Comparison of ENCODE assay signal across 8 cellular contexts in the genomic region with DNA sequence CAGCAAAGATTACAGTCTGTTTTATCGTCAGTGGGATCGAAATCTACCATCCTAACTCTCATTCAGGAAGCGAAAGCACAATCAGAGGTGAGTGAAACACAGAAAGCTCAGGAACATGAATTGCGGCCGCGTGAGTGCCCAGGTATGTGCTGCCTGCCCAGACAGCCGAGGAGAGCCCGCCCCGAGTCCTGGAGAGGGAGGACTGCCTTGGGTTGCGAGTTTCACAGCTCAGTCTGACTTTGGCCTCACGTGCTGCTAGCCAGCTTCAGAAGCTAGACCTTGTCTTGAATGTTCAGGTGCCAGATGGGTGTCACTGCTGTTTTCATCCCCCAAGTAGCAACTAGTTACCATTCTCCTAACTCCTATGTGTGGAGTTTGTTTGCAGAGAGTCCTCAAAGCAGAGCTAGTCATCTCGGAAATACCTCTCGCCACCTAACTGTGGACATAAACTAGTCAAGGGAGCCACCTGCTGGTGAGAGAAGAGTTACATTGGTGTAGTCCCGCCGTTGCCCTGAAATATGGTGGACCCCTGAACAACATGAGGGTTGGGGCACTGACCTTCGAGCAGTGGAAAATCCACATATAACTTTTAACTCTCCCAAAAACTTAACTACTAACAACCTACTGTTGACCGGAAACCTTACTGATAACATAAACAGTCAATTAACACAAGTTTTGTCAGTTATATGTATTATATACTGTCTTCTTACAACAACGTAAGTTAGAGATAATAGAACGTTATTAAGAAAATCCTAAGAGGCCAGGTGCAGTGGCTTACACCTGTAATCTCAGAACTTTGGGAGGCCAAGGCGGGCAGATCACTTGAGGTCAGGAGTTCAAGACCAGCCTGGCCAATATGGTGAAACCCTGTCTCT.
DNase-seq lines count a peak whose midpoint lies in the region; ATAC-seq and TF ChIP-seq lines count a peak whose summit lies in the region.

No MANE protein-coding gene starts in this region.

- no peak overlapping the region for H3K4me3 ChIP-seq in GM12864 (ENCODE audit: low read depth, low read length)
- H3K4me3 ChIP-seq in HEK293 (ENCODE audit: low read depth, low read length), result no peak overlapping the region
- H3K4me3 ChIP-seq in MG63, result no peak overlapping the region
- H3K4me3 ChIP-seq in ovary, result no peak overlapping the region
- no peak overlapping the region for H3K4me3 ChIP-seq in upper lobe of left lung

- TF ChIP-seq CTCF in GM12864 (IDR thresholded peaks at IDR 0.05; ENCODE audit: low read depth, low read length, missing control alignments) (peak; percentile 75), HEK293 (tag by site-specific recombination; IDR thresholded peaks at IDR 0.05) (peak; percentile 91), foreskin keratinocyte (conservative IDR thresholded peaks at IDR 0.05) (peak; percentile 81), ovary (IDR thresholded peaks at IDR 0.05) (peak; percentile 32 to 90 (median 87)), upper lobe of left lung (IDR thresholded peaks at IDR 0.05) (peak; percentile 58 to 81 (median 70))

- H3K27me3 ChIP-seq in MG63 (no peaks in the 10 kb centered on the region), foreskin keratinocyte (no peaks in the 10 kb centered on the region), ovary (no peaks in the 10 kb centered on the region), upper lobe of left lung (no peaks in the 10 kb centered on the region)

- peak; percentile 86 for ATAC-seq in foreskin keratinocyte
- peak; percentile 47 to 84 for ATAC-seq in upper lobe of left lung (ENCODE audit: low FRiP score in 2 of 2)

- no peak overlapping the region for H3K27ac Mint-ChIP-seq in activated T-helper 1 cell treated with anti-CD3 and anti-CD28 coated beads, Interleukin-12 subunit alpha, Interleukin-12 subunit beta, Interleukin-2, Interleukin-4 antibody, amounts not matched to agents 30 ng/mL and 10 ng/mL and 1 ng/mL, durations not matched to agents 14 hours and 24 hours and 36 hours

- intact Hi-C loops in activated T-helper 1 cell treated with anti-CD3 and anti-CD28 coated beads, Interleukin-12 subunit alpha, Interleukin-12 subunit beta, Interleukin-2, Interleukin-4 antibody, amounts not matched to agents 30 ng/mL and 10 ng/mL and 1 ng/mL, durations not matched to agents 14 hours and 24 hours and 36 hours (cut with micrococcal nuclease), result loop anchor here (1.0 kb wide), 3 partner anchors 268 to 561 kb away; a partner anchor contains a TSS
- intact Hi-C loops in ovary (cut with DNase I), result loop anchor here (5.0 to 10.0 kb wide), 5 partner anchors 79 to 511 kb away; a partner anchor contains a TSS

- H3K27ac ChIP-seq in HEK293 (ENCODE audit: extremely low read depth, low read depth, low read length), result no peak overlapping the region
- H3K27ac ChIP-seq in foreskin keratinocyte, result no peak overlapping the region
- H3K27ac ChIP-seq in ovary, result no peak overlapping the region
- H3K27ac ChIP-seq in upper lobe of left lung, result peak overlapping the region in 1 of 4 donors; percentile 18

- H3K4me1 ChIP-seq in HEK293 (ENCODE audit: control insufficient read depth, insufficient read depth, low read length) (no peaks in the 10 kb centered on the region), foreskin keratinocyte (no peaks in the 10 kb centered on the region), ovary (ENCODE audit: insufficient read depth) (peaks cover 22% of the 10 kb centered on the region), upper lobe of left lung (peaks cover 0 to 15% (median 0%) of the 10 kb centered on the region in 4 donors)

- H3K36me3 ChIP-seq in HEK293 (ENCODE audit: control insufficient read depth in 2 of 2, insufficient read depth in 1 of 2, low read length in 2 of 2) (peaks cover 3 to 5% of the 10 kb centered on the region in 2 experiments; a peak in 2 of 3 replicates), MG63 (no peaks in the 10 kb centered on the region), ovary (no peaks in the 10 kb centered on the region), upper lobe of left lung (peaks cover 0 to 42% (median 18%) of the 10 kb centered on the region in 4 donors)

- no peaks in the 10 kb centered on the region for H3K4me1 Mint-ChIP-seq in activated T-helper 1 cell treated with anti-CD3 and anti-CD28 coated beads, Interleukin-12 subunit alpha, Interleukin-12 subunit beta, Interleukin-2, Interleukin-4 antibody, amounts not matched to agents 30 ng/mL and 10 ng/mL and 1 ng/mL, durations not matched to agents 14 hours and 24 hours and 36 hours (ENCODE audit: low read depth)

- H3K36me3 Mint-ChIP-seq in activated T-helper 1 cell treated with anti-CD3 and anti-CD28 coated beads, Interleukin-12 subunit alpha, Interleukin-12 subunit beta, Interleukin-2, Interleukin-4 antibody, amounts not matched to agents 30 ng/mL and 10 ng/mL and 1 ng/mL, durations not matched to agents 14 hours and 24 hours and 36 hours (ENCODE audit: low read depth), result no peaks in the 10 kb centered on the region

- no peaks in the 10 kb centered on the region for H3K9me3 ChIP-seq in HEK293 (ENCODE audit: control insufficient read depth, insufficient read depth, low read depth, low read length)
- no peaks in the 10 kb centered on the region for H3K9me3 ChIP-seq in MG63
- no peaks in the 10 kb centered on the region for H3K9me3 ChIP-seq in ovary
- H3K9me3 ChIP-seq in upper lobe of left lung, result no peaks in the 10 kb centered on the region

- POLR2A ChIA-PET in HEK293 (lab: Yijun Ruan, JAX), result interaction anchor here (0.5 kb wide), 2 partner anchors 278 to 334 kb away, joined by 3 to 5 read pairs; no protein-coding TSS in a partner anchor

- DNase-seq in GM12864 (ENCODE audit: low read depth) (peak; percentile 44), MG63 (peak; percentile 46), RPMI8226 (peak; percentile 65), foreskin keratinocyte (peak; percentile 34 to 57), ovary (peak; percentile 59 to 83 (median 73)), upper lobe of left lung (peak; percentile 61 to 68)
- peak; percentile 38 for DNase-seq in activated T-helper 1 cell treated with anti-CD3 and anti-CD28 coated beads, Interleukin-12 subunit alpha, Interleukin-12 subunit beta, Interleukin-2, Interleukin-4 antibody, amounts not matched to agents 30 ng/mL and 10 ng/mL and 1 ng/mL, durations not matched to agents 14 hours and 24 hours and 36 hours (ENCODE audit: low spot score)

- H3K4me3 Mint-ChIP-seq in activated T-helper 1 cell treated with anti-CD3 and anti-CD28 coated beads, Interleukin-12 subunit alpha, Interleukin-12 subunit beta, Interleukin-2, Interleukin-4 antibody, amounts not matched to agents 30 ng/mL and 10 ng/mL and 1 ng/mL, durations not matched to agents 14 hours and 24 hours and 36 hours, result no peak overlapping the region

- TF ChIP-seq EP300 in ovary (IDR thresholded peaks at IDR 0.05) (no peak), upper lobe of left lung (IDR thresholded peaks at IDR 0.05) (no peak)

- WGBS in ovary, 3 donors, result 53 to 58% (median 58%) methylated on average over 20 of the region's 20 CpGs
- WGBS in upper lobe of left lung, 2 donors, result 57 to 74% methylated on average over 17 to 20 of the region's 20 CpGs

- TF ChIP-seq POLR2A in ovary (IDR thresholded peaks at IDR 0.05), result no peak
- no peak for TF ChIP-seq POLR2A in upper lobe of left lung (IDR thresholded peaks at IDR 0.05)

- CTCF ChIA-PET in HEK293 (lab: Yijun Ruan, JAX), result interaction anchor here (0.6 to 2.3 kb wide), 41 partner anchors 9 to 892 kb away, joined by 3 to 54 read pairs (median 3); a partner anchor contains a TSS

- H3K9me3 Mint-ChIP-seq in activated T-helper 1 cell treated with anti-CD3 and anti-CD28 coated beads, Interleukin-12 subunit alpha, Interleukin-12 subunit beta, Interleukin-2, Interleukin-4 antibody, amounts not matched to agents 30 ng/mL and 10 ng/mL and 1 ng/mL, durations not matched to agents 14 hours and 24 hours and 36 hours, result no peaks in the 10 kb centered on the region

- H3K27me3 Mint-ChIP-seq in activated T-helper 1 cell treated with anti-CD3 and anti-CD28 coated beads, Interleukin-12 subunit alpha, Interleukin-12 subunit beta, Interleukin-2, Interleukin-4 antibody, amounts not matched to agents 30 ng/mL and 10 ng/mL and 1 ng/mL, durations not matched to agents 14 hours and 24 hours and 36 hours (ENCODE audit: insufficient read depth), result no peaks in the 10 kb centered on the region

TF ChIP-seq in HEK293, 187 proteins besides CTCF, POLR2A, EP300 and RAD21 (continues in another document):
- TF ChIP-seq IKZF3 (tag by site-specific recombination; IDR thresholded peaks at IDR 0.05), result no peak
- TF ChIP-seq, protein P1, sequence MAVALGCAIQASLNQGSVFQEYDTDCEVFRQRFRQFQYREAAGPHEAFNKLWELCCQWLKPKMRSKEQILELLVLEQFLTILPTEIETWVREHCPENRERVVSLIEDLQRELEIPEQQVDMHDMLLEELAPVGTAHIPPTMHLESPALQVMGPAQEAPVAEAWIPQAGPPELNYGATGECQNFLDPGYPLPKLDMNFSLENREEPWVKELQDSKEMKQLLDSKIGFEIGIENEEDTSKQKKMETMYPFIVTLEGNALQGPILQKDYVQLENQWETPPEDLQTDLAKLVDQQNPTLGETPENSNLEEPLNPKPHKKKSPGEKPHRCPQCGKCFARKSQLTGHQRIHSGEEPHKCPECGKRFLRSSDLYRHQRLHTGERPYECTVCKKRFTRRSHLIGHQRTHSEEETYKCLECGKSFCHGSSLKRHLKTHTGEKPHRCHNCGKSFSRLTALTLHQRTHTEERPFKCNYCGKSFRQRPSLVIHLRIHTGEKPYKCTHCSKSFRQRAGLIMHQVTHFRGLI (tag by site-specific recombination; IDR thresholded peaks at IDR 0.05), result no peak
- TF ChIP-seq, protein P2, sequence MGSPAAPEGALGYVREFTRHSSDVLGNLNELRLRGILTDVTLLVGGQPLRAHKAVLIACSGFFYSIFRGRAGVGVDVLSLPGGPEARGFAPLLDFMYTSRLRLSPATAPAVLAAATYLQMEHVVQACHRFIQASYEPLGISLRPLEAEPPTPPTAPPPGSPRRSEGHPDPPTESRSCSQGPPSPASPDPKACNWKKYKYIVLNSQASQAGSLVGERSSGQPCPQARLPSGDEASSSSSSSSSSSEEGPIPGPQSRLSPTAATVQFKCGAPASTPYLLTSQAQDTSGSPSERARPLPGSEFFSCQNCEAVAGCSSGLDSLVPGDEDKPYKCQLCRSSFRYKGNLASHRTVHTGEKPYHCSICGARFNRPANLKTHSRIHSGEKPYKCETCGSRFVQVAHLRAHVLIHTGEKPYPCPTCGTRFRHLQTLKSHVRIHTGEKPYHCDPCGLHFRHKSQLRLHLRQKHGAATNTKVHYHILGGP (tag by site-specific recombination; IDR thresholded peaks at IDR 0.05), result no peak
- no peak for TF ChIP-seq ZNF394 (tag by site-specific recombination; IDR thresholded peaks at IDR 0.05; ENCODE audit: borderline replicate concordance)
- peak; percentile 63; the same call in 1 of the 2 replicates for TF ChIP-seq ZFP69B (tag by site-specific recombination; IDR thresholded peaks at IDR 0.05)
- TF ChIP-seq ZNF660 (tag by site-specific recombination; IDR thresholded peaks at IDR 0.05), result peak; percentile 57
- TF ChIP-seq ZNF2 (tag by site-specific recombination; IDR thresholded peaks at IDR 0.05), result peak; percentile 81
